ENCODE assay signal across 8 cellular contexts in genomic region chr1:21334214-21335087, GRCh38. TPM values are rescaled to one million over a fixed set of nuclear protein-coding genes. Genes with fewer than 3 reads are reported as not detected.
DNase-seq lines count a peak whose midpoint lies in the region; ATAC-seq lines count a peak whose summit lies in the region.

No MANE protein-coding gene starts in this region.

- H3K27me3 ChIP-seq in esophagus (ENCODE audit: control insufficient read depth in 1 of 2, insufficient read depth in 2 of 2, low read length in 2 of 2) = no peaks in the 10 kb centered on the region

- peaks cover 56 to 67% of the 10 kb centered on the region in 2 donors for H3K4me1 Mint-ChIP-seq in natural killer cell treated with Interleukin-12 subunit alpha and Interleukin-12 subunit beta and Interleukin-15 and Interleukin-18, amount 100 ng/mL, for 72 hours (ENCODE audit: low read depth in 2 of 2)
- H3K4me1 Mint-ChIP-seq in stimulated activated naive CD8-positive, alpha-beta T cell treated with anti-CD3 and anti-CD28 coated beads, Interleukin-15, amount 100 ng/mL, for 72 hours = peaks cover 99% of the 10 kb centered on the region

- H3K36me3 Mint-ChIP-seq in natural killer cell treated with Interleukin-12 subunit alpha and Interleukin-12 subunit beta and Interleukin-15 and Interleukin-18, amount 100 ng/mL, for 72 hours = no peaks in the 10 kb centered on the region

- peak overlapping the region; percentile 91 for H3K4me3 Mint-ChIP-seq in natural killer cell treated with Interleukin-12 subunit alpha and Interleukin-12 subunit beta and Interleukin-15 and Interleukin-18, amount 100 ng/mL, for 72 hours
- H3K4me3 Mint-ChIP-seq in stimulated activated naive CD8-positive, alpha-beta T cell treated with anti-CD3 and anti-CD28 coated beads, Interleukin-15, amount 100 ng/mL, for 72 hours = peak overlapping the region; percentile 83 to 91

- H3K4me1 ChIP-seq in esophagus (ENCODE audit: control insufficient read depth in 2 of 2, insufficient read depth in 2 of 2, low read length in 1 of 2) = peaks cover 15 to 38% of the 10 kb centered on the region in 2 donors

- peak overlapping the region; percentile 91 to 95 for H3K27ac Mint-ChIP-seq in natural killer cell treated with Interleukin-12 subunit alpha and Interleukin-12 subunit beta and Interleukin-15 and Interleukin-18, amount 100 ng/mL, for 72 hours
- H3K27ac Mint-ChIP-seq in stimulated activated naive CD8-positive, alpha-beta T cell treated with anti-CD3 and anti-CD28 coated beads, Interleukin-15, amount 100 ng/mL, for 72 hours = peak overlapping the region; percentile 94 to 98

- peak overlapping the region; percentile 4 to 16 for H3K4me3 ChIP-seq in esophagus (ENCODE audit: low read depth in 1 of 2, low read length in 2 of 2)

- no peaks in the 10 kb centered on the region for H3K9me3 Mint-ChIP-seq in natural killer cell treated with Interleukin-12 subunit alpha and Interleukin-12 subunit beta and Interleukin-15 and Interleukin-18, amount 100 ng/mL, for 72 hours
- H3K9me3 Mint-ChIP-seq in stimulated activated naive CD8-positive, alpha-beta T cell treated with anti-CD3 and anti-CD28 coated beads, Interleukin-15, amount 100 ng/mL, for 72 hours = no peaks in the 10 kb centered on the region

- DNase-seq in NCI-H1694 treated with DMSO at 0.1 percent for 48 hours (lab: John Stamatoyannopoulos, UW) (peak; percentile 18), NCI-H1694 (lab: John Stamatoyannopoulos, UW) (no peak), NOMO-1 treated with DMSO at 0.1 percent for 48 hours (lab: John Stamatoyannopoulos, UW; ENCODE audit: unreplicated experiment) (peak; percentile 95), activated T-cell treated with anti-CD3 and anti-CD28 coated beads for 24 hours (ENCODE audit: low read depth) (peak; percentile 69)
- DNase-seq in natural killer cell treated with Interleukin-12 subunit alpha and Interleukin-12 subunit beta and Interleukin-15 and Interleukin-18, amount 100 ng/mL, for 72 hours (ENCODE audit: low spot score) = peak; percentile 93
- peak; percentile 61 to 86 for DNase-seq in stimulated activated naive CD8-positive, alpha-beta T cell treated with anti-CD3 and anti-CD28 coated beads, Interleukin-15, amount 100 ng/mL, for 72 hours

- ATAC-seq in HG02970 (IDR thresholded peaks at IDR 0.05; ENCODE audit: low FRiP score, unreplicated experiment) = peak; percentile 56
- ATAC-seq in natural killer cell treated with Interleukin-12 subunit alpha and Interleukin-12 subunit beta and Interleukin-15 and Interleukin-18, amount 100 ng/mL, for 72 hours = peak; percentile 95 to 97
- ATAC-seq in stimulated activated naive CD8-positive, alpha-beta T cell treated with anti-CD3 and anti-CD28 coated beads, Interleukin-15, amount 100 ng/mL, for 72 hours = peak; percentile 95

- H3K27ac ChIP-seq in esophagus (ENCODE audit: low read depth in 2 of 2, low read length in 1 of 2) = peak overlapping the region; percentile 71 to 78

- H3K36me3 ChIP-seq in esophagus (ENCODE audit: control insufficient read depth in 2 of 2, insufficient read depth in 2 of 2, low read length in 1 of 2) = no peaks in the 10 kb centered on the region

- no peaks in the 10 kb centered on the region for H3K27me3 Mint-ChIP-seq in natural killer cell treated with Interleukin-12 subunit alpha and Interleukin-12 subunit beta and Interleukin-15 and Interleukin-18, amount 100 ng/mL, for 72 hours
- no peaks in the 10 kb centered on the region for H3K27me3 Mint-ChIP-seq in stimulated activated naive CD8-positive, alpha-beta T cell treated with anti-CD3 and anti-CD28 coated beads, Interleukin-15, amount 100 ng/mL, for 72 hours

- 17 to 20% methylated on average over 19 to 20 of the region's 20 CpGs for WGBS in esophagus, 2 donors

- H3K9me3 ChIP-seq in esophagus (ENCODE audit: control insufficient read depth in 2 of 2, insufficient read depth in 1 of 2, low read depth in 1 of 2, low read length in 1 of 2) = no peaks in the 10 kb centered on the region

RNA-seq across cellular contexts. Expression of gene ECE1, which starts 44.2 kb away (rescaled TPM):
- polyA plus RNA-seq in esophagus = 10 to 100 TPM; 12.4 to 14.2 TPM
- 10 to 100 TPM; 33.7 to 53.9 TPM for total RNA-seq in natural killer cell treated with Interleukin-12 subunit alpha and Interleukin-12 subunit beta and Interleukin-15 and Interleukin-18, amount 100 ng/mL, for 72 hours
